In the genomic region with DNA sequence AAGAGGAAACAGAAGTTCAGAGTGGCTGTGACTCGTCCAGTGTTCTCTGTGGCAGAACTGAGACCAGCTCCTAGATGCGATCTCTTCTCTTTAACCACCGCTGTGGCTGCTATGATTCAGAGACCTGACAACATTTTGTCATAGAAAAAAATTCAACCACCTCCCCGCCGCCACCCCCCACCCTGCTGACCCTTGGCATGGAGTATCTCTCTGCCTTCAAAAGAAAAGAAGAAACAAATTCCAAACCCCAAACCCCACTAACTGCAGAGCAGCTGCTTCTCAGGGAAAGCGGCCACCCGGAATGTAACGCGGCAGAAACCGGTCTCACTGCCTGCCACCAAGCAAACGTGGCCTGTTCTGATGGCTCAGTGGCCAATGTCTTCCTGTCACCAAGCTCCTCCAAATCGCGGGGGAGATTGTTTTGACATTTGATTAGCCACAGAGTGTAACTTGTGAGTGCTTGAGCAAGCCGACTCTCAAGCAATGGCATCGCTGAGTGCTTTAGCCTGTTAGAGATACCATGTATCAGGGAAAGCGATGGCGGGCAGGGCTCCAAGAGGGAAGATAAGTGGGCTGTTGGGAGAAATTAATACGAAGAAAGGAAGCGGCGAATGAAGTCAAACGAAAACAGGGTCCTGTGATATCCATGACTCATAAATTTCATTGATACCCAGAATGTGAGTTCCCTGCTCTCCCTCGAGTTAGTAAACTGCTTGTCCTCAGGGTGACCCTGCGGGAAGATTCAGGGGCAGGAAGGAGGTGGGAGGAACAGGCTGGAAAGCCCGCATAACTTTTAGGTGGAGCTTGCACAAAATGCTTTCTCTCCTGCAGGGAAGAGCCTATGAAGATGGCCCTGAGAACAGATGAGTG, we compare ENCODE assay signal across 8 cellular contexts. TPM values are rescaled to one million over a fixed set of nuclear protein-coding genes. Genes with fewer than 3 reads are reported as not detected.
DNase-seq lines count a peak whose midpoint lies in the region; ATAC-seq and FAIRE-seq lines count a peak whose summit lies in the region.

No MANE protein-coding gene starts in this region.

- peak; percentile 16 for ATAC-seq in left lobe of liver
- ATAC-seq in stimulated activated naive CD8-positive, alpha-beta T cell treated with anti-CD3 and anti-CD28 coated beads, Interleukin-15, Interleukin-2, amounts not matched to agents 100 U/mL and 50 U/mL, for 24 hours = peak; percentile 79

- CTCF ChIA-PET in activated CD4-positive, alpha-beta T cell treated with anti-CD3 and anti-CD28 coated beads, Interleukin-2, amount 10 ng/mL, durations not matched to agents 7 days and 5 days (lab: Charles Lee) = interaction anchor here (1.3 kb wide), 1 partner anchor 11 kb away, joined by 3 read pairs; no protein-coding TSS in a partner anchor

- intact Hi-C loops in activated CD4-positive, alpha-beta T cell treated with anti-CD3 and anti-CD28 coated beads, Interleukin-2, amount 10 ng/mL, durations not matched to agents 24 days and 14 days (cut with micrococcal nuclease) = loop anchor here (1.0 to 5.0 kb wide), 4 partner anchors 45 to 385 kb away; partner anchors contain the start of gene TLE3

- H3K4me1 Mint-ChIP-seq in activated CD4-positive, alpha-beta T cell treated with anti-CD3 and anti-CD28 coated beads, Interleukin-2, amount 10 ng/mL, durations not matched to agents 24 days and 14 days = peaks cover 28% of the 10 kb centered on the region
- H3K4me1 Mint-ChIP-seq in activated CD4-positive, alpha-beta T cell treated with anti-CD3 and anti-CD28 coated beads, Interleukin-2, amount 10 ng/mL, durations not matched to agents 7 days and 5 days = peaks cover 29% of the 10 kb centered on the region

- H3K9me3 Mint-ChIP-seq in activated CD4-positive, alpha-beta T cell treated with anti-CD3 and anti-CD28 coated beads, Interleukin-2, amount 10 ng/mL, durations not matched to agents 24 days and 14 days = no peaks in the 10 kb centered on the region
- H3K9me3 Mint-ChIP-seq in activated CD4-positive, alpha-beta T cell treated with anti-CD3 and anti-CD28 coated beads, Interleukin-2, amount 10 ng/mL, durations not matched to agents 7 days and 5 days = no peaks in the 10 kb centered on the region

- POLR2A ChIA-PET in activated CD4-positive, alpha-beta T cell treated with anti-CD3 and anti-CD28 coated beads, Interleukin-2, amount 10 ng/mL, durations not matched to agents 7 days and 5 days (lab: Charles Lee) = no interaction called here

- no peak for FAIRE-seq in GM19239 (lab: Jason Lieb, UNC)

- no peaks in the 10 kb centered on the region for H3K36me3 Mint-ChIP-seq in activated CD4-positive, alpha-beta T cell treated with anti-CD3 and anti-CD28 coated beads, Interleukin-2, amount 10 ng/mL, durations not matched to agents 24 days and 14 days (ENCODE audit: low read depth)
- no peaks in the 10 kb centered on the region for H3K36me3 Mint-ChIP-seq in activated CD4-positive, alpha-beta T cell treated with anti-CD3 and anti-CD28 coated beads, Interleukin-2, amount 10 ng/mL, durations not matched to agents 7 days and 5 days (ENCODE audit: low read depth)

- H3K4me3 Mint-ChIP-seq in activated CD4-positive, alpha-beta T cell treated with anti-CD3 and anti-CD28 coated beads, Interleukin-2, amount 10 ng/mL, durations not matched to agents 24 days and 14 days = no peak overlapping the region
- H3K4me3 Mint-ChIP-seq in activated CD4-positive, alpha-beta T cell treated with anti-CD3 and anti-CD28 coated beads, Interleukin-2, amount 10 ng/mL, durations not matched to agents 7 days and 5 days = no peak overlapping the region

- DNase-seq in activated CD4-positive, alpha-beta T cell treated with anti-CD3 and anti-CD28 coated beads, Interleukin-2, amount 10 ng/mL, durations not matched to agents 24 days and 14 days = peak; percentile 61
- no peak for DNase-seq in activated CD4-positive, alpha-beta T cell treated with anti-CD3 and anti-CD28 coated beads, Interleukin-2, amount 10 ng/mL, durations not matched to agents 7 days and 5 days
- peak; percentile 69 for DNase-seq in activated CD8-positive, alpha-beta memory T cell treated with anti-CD3 and anti-CD28 coated beads, Interleukin-2, amount 50 U/mL, for 48 hours
- DNase-seq in left lobe of liver (ENCODE audit: low spot score) (no peak), GM19239 (ENCODE audit: insufficient read length, low spot score) (no peak), HUDEP-2 (lab: John Stamatoyannopoulos, UW; ENCODE audit: unreplicated experiment in 76 of 76) (no peak), DMS53 (lab: John Stamatoyannopoulos, UW) (no peak)
- peak; percentile 62 for DNase-seq in stimulated activated naive CD8-positive, alpha-beta T cell treated with anti-CD3 and anti-CD28 coated beads, Interleukin-15, Interleukin-2, amounts not matched to agents 100 U/mL and 50 U/mL, for 24 hours

- peak overlapping the region; percentile 21 for H3K27ac Mint-ChIP-seq in activated CD4-positive, alpha-beta T cell treated with anti-CD3 and anti-CD28 coated beads, Interleukin-2, amount 10 ng/mL, durations not matched to agents 24 days and 14 days
- H3K27ac Mint-ChIP-seq in activated CD4-positive, alpha-beta T cell treated with anti-CD3 and anti-CD28 coated beads, Interleukin-2, amount 10 ng/mL, durations not matched to agents 7 days and 5 days = no peak overlapping the region

- peaks cover 49% of the 10 kb centered on the region for H3K27me3 Mint-ChIP-seq in activated CD4-positive, alpha-beta T cell treated with anti-CD3 and anti-CD28 coated beads, Interleukin-2, amount 10 ng/mL, durations not matched to agents 24 days and 14 days
- peaks cover 37% of the 10 kb centered on the region for H3K27me3 Mint-ChIP-seq in activated CD4-positive, alpha-beta T cell treated with anti-CD3 and anti-CD28 coated beads, Interleukin-2, amount 10 ng/mL, durations not matched to agents 7 days and 5 days

RNA-seq across cellular contexts. Expression of gene TLE3, which starts 44.8 kb away (rescaled TPM):
- total RNA-seq in activated CD4-positive, alpha-beta T cell treated with anti-CD3 and anti-CD28 coated beads, Interleukin-2, amount 10 ng/mL, durations not matched to agents 24 days and 14 days = 111 and 118 TPM in 2 replicates
- total RNA-seq in activated CD4-positive, alpha-beta T cell treated with anti-CD3 and anti-CD28 coated beads, Interleukin-2, amount 10 ng/mL, durations not matched to agents 7 days and 5 days = 10 to 100 TPM; 66.6 to 82.3 TPM
- total RNA-seq in left lobe of liver = 7.0 TPM

Comparison
In these comparisons a context has a peak if more than half of its experiments do, and no peak if none do; other contexts are left out.
1. DNase-seq: peak in activated CD4-positive, alpha-beta T cell treated with anti-CD3 and anti-CD28 coated beads, Interleukin-2, amount 10 ng/mL, durations not matched to agents 24 days and 14 days (single experiment), activated CD8-positive, alpha-beta memory T cell treated with anti-CD3 and anti-CD28 coated beads, Interleukin-2, amount 50 U/mL, for 48 hours (single experiment) and stimulated activated naive CD8-positive, alpha-beta T cell treated with anti-CD3 and anti-CD28 coated beads, Interleukin-15, Interleukin-2, amounts not matched to agents 100 U/mL and 50 U/mL, for 24 hours (single experiment); none in activated CD4-positive, alpha-beta T cell treated with anti-CD3 and anti-CD28 coated beads, Interleukin-2, amount 10 ng/mL, durations not matched to agents 7 days and 5 days (single experiment), left lobe of liver (single experiment), GM19239 (single experiment), HUDEP-2 (0 of 76) and DMS53 (single experiment).